ENCODE assay signal across 10 cellular contexts in genomic region chr17:45224671-45225050, GRCh38. TPM values are rescaled to one million over a fixed set of nuclear protein-coding genes. Genes with fewer than 3 reads are reported as not detected.
DNase-seq lines count a peak whose midpoint lies in the region; ATAC-seq and TF ChIP-seq lines count a peak whose summit lies in the region.
"Had no signal": no experiment of that assay in that cellular context is flagged by ENCODE, and none has a peak within 500 bp of the region (broad histone marks: within the 10 kb centered on the region; RNA-seq: fewer than 3 reads in every experiment).

No MANE protein-coding gene starts in this region.

- WGBS in stomach, 5 donors, result 63 to 89% (median 84%) methylated on average over 7 to 9 of the region's 9 CpGs

- peaks cover 60% of the 10 kb centered on the region for H3K4me1 Mint-ChIP-seq in activated CD4-positive, alpha-beta T cell treated with anti-CD3 and anti-CD28 coated beads, Interleukin-2, amount 10 ng/mL, durations not matched to agents 24 days and 14 days
- peaks cover 54% of the 10 kb centered on the region for H3K4me1 Mint-ChIP-seq in activated CD4-positive, alpha-beta memory T cell treated with anti-CD3 and anti-CD28 coated beads, Interleukin-2, amount 10 ng/mL, durations not matched to agents 7 days and 5 days

- CTCF ChIA-PET in activated CD4-positive, alpha-beta memory T cell treated with anti-CD3 and anti-CD28 coated beads, Interleukin-2, amount 10 ng/mL, durations not matched to agents 7 days and 5 days (lab: Charles Lee), result interaction anchor here (2.5 to 4.0 kb wide), 2 partner anchors 11 to 89 kb away, joined by 10 to 35 read pairs; partner anchors contain the start of gene ACBD4

- no peak for TF ChIP-seq EP300 in stomach (IDR thresholded peaks at IDR 0.05)

- H3K27me3 ChIP-seq in left ventricle myocardium inferior (ENCODE audit: low read depth) (no peaks in the 10 kb centered on the region), stomach (peaks cover 0 to 29% (median 10%) of the 10 kb centered on the region in 3 donors)

- H3K4me3 Mint-ChIP-seq in activated CD4-positive, alpha-beta T cell treated with anti-CD3 and anti-CD28 coated beads, Interleukin-2, amount 10 ng/mL, durations not matched to agents 24 days and 14 days, result peak overlapping the region; percentile 99
- peak overlapping the region; percentile 100 for H3K4me3 Mint-ChIP-seq in activated CD4-positive, alpha-beta memory T cell treated with anti-CD3 and anti-CD28 coated beads, Interleukin-2, amount 10 ng/mL, durations not matched to agents 7 days and 5 days

- H3K27ac Mint-ChIP-seq in activated CD4-positive, alpha-beta T cell treated with anti-CD3 and anti-CD28 coated beads, Interleukin-2, amount 10 ng/mL, durations not matched to agents 24 days and 14 days, result peak overlapping the region; percentile 94
- H3K27ac Mint-ChIP-seq in activated CD4-positive, alpha-beta memory T cell treated with anti-CD3 and anti-CD28 coated beads, Interleukin-2, amount 10 ng/mL, durations not matched to agents 7 days and 5 days, result peak overlapping the region; percentile 99
- H3K27ac Mint-ChIP-seq: mesothelial cell of epicardium had no signal

- H3K9me3 ChIP-seq in left ventricle myocardium inferior (replicated peaks) (no peaks in the 10 kb centered on the region), stomach (no peaks in the 10 kb centered on the region)

- intact Hi-C loops in activated CD4-positive, alpha-beta T cell treated with anti-CD3 and anti-CD28 coated beads, Interleukin-2, amount 10 ng/mL, durations not matched to agents 24 days and 14 days (cut with micrococcal nuclease), result loop anchor here (5.0 kb wide), 1 partner anchor 162 kb away; the partner anchor contains the start of gene NMT1
- intact Hi-C loops in left ventricle myocardium inferior (cut with micrococcal nuclease), result no loop called here
- intact Hi-C loops in stomach (cut with DNase I; ENCODE audit: low total_unique reads), result loop anchor here (5.0 kb wide), 1 partner anchor 163 kb away; no protein-coding TSS in a partner anchor

- no peak for TF ChIP-seq POLR2A in stomach (IDR thresholded peaks at IDR 0.05)

- peaks cover 45% of the 10 kb centered on the region for H3K36me3 Mint-ChIP-seq in activated CD4-positive, alpha-beta T cell treated with anti-CD3 and anti-CD28 coated beads, Interleukin-2, amount 10 ng/mL, durations not matched to agents 24 days and 14 days (ENCODE audit: low read depth)
- peaks cover 75% of the 10 kb centered on the region for H3K36me3 Mint-ChIP-seq in activated CD4-positive, alpha-beta memory T cell treated with anti-CD3 and anti-CD28 coated beads, Interleukin-2, amount 10 ng/mL, durations not matched to agents 7 days and 5 days (ENCODE audit: low read depth)
- H3K36me3 Mint-ChIP-seq: mesothelial cell of epicardium had no signal

- no peak for TF ChIP-seq CTCF in left ventricle myocardium inferior (IDR thresholded peaks at IDR 0.05; ENCODE audit: borderline replicate concordance)
- no peak for TF ChIP-seq CTCF in stomach (IDR thresholded peaks at IDR 0.05)

- ATAC-seq in HG03045 (IDR thresholded peaks at IDR 0.05; ENCODE audit: unreplicated experiment) (no peak), HG02852 (IDR thresholded peaks at IDR 0.05; ENCODE audit: unreplicated experiment) (no peak), GM21723 (IDR thresholded peaks at IDR 0.05; ENCODE audit: unreplicated experiment) (no peak)

- POLR2A ChIA-PET in activated CD4-positive, alpha-beta memory T cell treated with anti-CD3 and anti-CD28 coated beads, Interleukin-2, amount 10 ng/mL, durations not matched to agents 7 days and 5 days (lab: Charles Lee), result interaction anchor here (1.5 to 15.7 kb wide), 5 partner anchors 23 to 184 kb away, joined by 4 to 528 read pairs (median 96); partner anchors contain the start of genes HEXIM1, HEXIM2 and MAP3K14

- H3K4me1 ChIP-seq in left ventricle myocardium inferior, result peaks cover 86% of the 10 kb centered on the region
- peaks cover 38 to 67% (median 48%) of the 10 kb centered on the region in 4 donors for H3K4me1 ChIP-seq in stomach

- H3K36me3 ChIP-seq in left ventricle myocardium inferior (no peaks in the 10 kb centered on the region), stomach (no peaks in the 10 kb centered on the region)

- no peaks in the 10 kb centered on the region for H3K9me3 Mint-ChIP-seq in activated CD4-positive, alpha-beta T cell treated with anti-CD3 and anti-CD28 coated beads, Interleukin-2, amount 10 ng/mL, durations not matched to agents 24 days and 14 days
- H3K9me3 Mint-ChIP-seq in activated CD4-positive, alpha-beta memory T cell treated with anti-CD3 and anti-CD28 coated beads, Interleukin-2, amount 10 ng/mL, durations not matched to agents 7 days and 5 days, result no peaks in the 10 kb centered on the region
- H3K9me3 Mint-ChIP-seq: mesothelial cell of epicardium had no signal

- peak overlapping the region; percentile 10 for H3K4me3 ChIP-seq in left ventricle myocardium inferior
- H3K4me3 ChIP-seq in stomach, result peak overlapping the region in 3 of 4 donors; percentile 7 to 79 (median 62)

- no peaks in the 10 kb centered on the region for H3K27me3 Mint-ChIP-seq in activated CD4-positive, alpha-beta T cell treated with anti-CD3 and anti-CD28 coated beads, Interleukin-2, amount 10 ng/mL, durations not matched to agents 24 days and 14 days
- no peaks in the 10 kb centered on the region for H3K27me3 Mint-ChIP-seq in activated CD4-positive, alpha-beta memory T cell treated with anti-CD3 and anti-CD28 coated beads, Interleukin-2, amount 10 ng/mL, durations not matched to agents 7 days and 5 days

- peak overlapping the region; percentile 84 for H3K27ac ChIP-seq in left ventricle myocardium inferior (replicated peaks)
- peak overlapping the region; percentile 42 to 93 (median 85) for H3K27ac ChIP-seq in stomach

- peak; percentile 80 for DNase-seq in activated CD4-positive, alpha-beta T cell treated with anti-CD3 and anti-CD28 coated beads, Interleukin-2, amount 10 ng/mL, durations not matched to agents 24 days and 14 days
- no peak for DNase-seq in activated CD4-positive, alpha-beta T cell treated with anti-CD3 and anti-CD28 coated beads, Interleukin-2, amount 50 U/mL, for 1 hour
- no peak for DNase-seq in activated CD4-positive, alpha-beta memory T cell treated with anti-CD3 and anti-CD28 coated beads, Interleukin-2, amount 10 ng/mL, durations not matched to agents 7 days and 5 days
- DNase-seq in left ventricle myocardium inferior (no peak), stomach (no peak)
- DNase-seq: NCI-H2081 treated with DMSO at 0.1 percent for 48 hours had no signal

RNA-seq across cellular contexts. Expression of gene FMNL1, which starts 3.0 kb away (rescaled TPM):
- 325 and 329 TPM in 2 replicates for total RNA-seq in activated CD4-positive, alpha-beta T cell treated with anti-CD3 and anti-CD28 coated beads, Interleukin-2, amount 10 ng/mL, durations not matched to agents 24 days and 14 days
- total RNA-seq in activated CD4-positive, alpha-beta memory T cell treated with anti-CD3 and anti-CD28 coated beads, Interleukin-2, amount 10 ng/mL, durations not matched to agents 7 days and 5 days, result 100 to 1,000 TPM; 465 to 477 TPM
- 8.7 TPM for total RNA-seq in left ventricle myocardium inferior
- total RNA-seq in stomach, result 10 to 100 TPM in 3 of 5 donors, 1 to 10 TPM in 2; 8.1 to 34.5 (median 16.5) TPM
- polyA plus RNA-seq in stomach, result 10 to 100 TPM in 1 of 3 donors, 1 to 10 TPM in 2; 4.5 to 10.1 (median 8.2) TPM

RNA-seq across cellular contexts. Expression of gene SPATA32, which starts 37.2 kb away (rescaled TPM):
- total RNA-seq in activated CD4-positive, alpha-beta T cell treated with anti-CD3 and anti-CD28 coated beads, Interleukin-2, amount 10 ng/mL, durations not matched to agents 24 days and 14 days, result 0.28 and 0.40 TPM in 2 replicates
- total RNA-seq in activated CD4-positive, alpha-beta memory T cell treated with anti-CD3 and anti-CD28 coated beads, Interleukin-2, amount 10 ng/mL, durations not matched to agents 7 days and 5 days, result under 1 TPM; 0.20 to 0.23 TPM
- total RNA-seq in left ventricle myocardium inferior, result not detected
- not detected for total RNA-seq in stomach
- not detected for polyA plus RNA-seq in stomach
- total RNA-seq: mesothelial cell of epicardium had no signal
